ENCODE assay signal across 9 cellular contexts in genomic region chr1:198919667-198920398, GRCh38.
A peak's percentile ranks its signal among the peaks of the same experiment; 100 is the strongest.
DNase-seq lines count a peak whose midpoint lies in the region; ATAC-seq lines count a peak whose summit lies in the region.
"Had no signal": no experiment of that assay in that cellular context is flagged by ENCODE, and none has a peak within 500 bp of the region (broad histone marks: within the 10 kb centered on the region; RNA-seq: fewer than 3 reads in every experiment).

No MANE protein-coding gene starts in this region.

- H3K36me3 Mint-ChIP-seq in activated naive CD8-positive, alpha-beta T cell treated with anti-CD3 and anti-CD28 coated beads, Interleukin-2, amount 10 ng/mL, durations not matched to agents 7 days and 5 days = peaks cover 62% of the 10 kb centered on the region

- no peak for DNase-seq in activated naive CD8-positive, alpha-beta T cell treated with anti-CD3 and anti-CD28 coated beads, Interleukin-2, amount 10 ng/mL, durations not matched to agents 7 days and 5 days
- no peak for DNase-seq in SHP77 (lab: John Stamatoyannopoulos, UW)
- DNase-seq in mesenteric fat pad (ENCODE audit: low spot score) = no peak
- no peak for DNase-seq in NCI-H748 treated with DMSO at 0.1 percent for 48 hours (lab: John Stamatoyannopoulos, UW)
- no peak for DNase-seq in HUDEP-2 (lab: John Stamatoyannopoulos, UW; ENCODE audit: unreplicated experiment in 76 of 76)
- DNase-seq: DMS153 had no signal

- no peaks in the 10 kb centered on the region for H3K27me3 Mint-ChIP-seq in activated naive CD8-positive, alpha-beta T cell treated with anti-CD3 and anti-CD28 coated beads, Interleukin-2, amount 10 ng/mL, durations not matched to agents 7 days and 5 days

- no peaks in the 10 kb centered on the region for H3K9me3 Mint-ChIP-seq in activated naive CD8-positive, alpha-beta T cell treated with anti-CD3 and anti-CD28 coated beads, Interleukin-2, amount 10 ng/mL, durations not matched to agents 7 days and 5 days

- H3K27me3 ChIP-seq in BLaER1 treated with 17β-estradiol and CSF1 and Interleukin-3, amounts not matched to agents 10 nM and 100 nM = no peaks in the 10 kb centered on the region

- H3K4me1 ChIP-seq in BLaER1 treated with 17β-estradiol and CSF1 and Interleukin-3, amounts not matched to agents 10 nM and 100 nM = peaks cover 0 to 87% (median 17%) of the 10 kb centered on the region in 10 experiments; a peak in 13 of 20 replicates

- no peak overlapping the region for H3K9ac ChIP-seq in BLaER1 treated with 17β-estradiol and CSF1 and Interleukin-3, amounts not matched to agents 10 nM and 100 nM

- ATAC-seq in GM19328 (IDR thresholded peaks at IDR 0.05; ENCODE audit: unreplicated experiment) = peak; percentile 42
- ATAC-seq in HG03432 (IDR thresholded peaks at IDR 0.05; ENCODE audit: unreplicated experiment) = peak; percentile 55
- peak; percentile 73 for ATAC-seq in activated naive CD8-positive, alpha-beta T cell treated with anti-CD3 and anti-CD28 coated beads, Interleukin-2, amount 10 ng/mL, durations not matched to agents 7 days and 5 days (ENCODE audit: low read depth)

- peaks cover 65% of the 10 kb centered on the region for H3K4me1 Mint-ChIP-seq in activated naive CD8-positive, alpha-beta T cell treated with anti-CD3 and anti-CD28 coated beads, Interleukin-2, amount 10 ng/mL, durations not matched to agents 7 days and 5 days

- H4K20me1 ChIP-seq in BLaER1 treated with 17β-estradiol and CSF1 and Interleukin-3, amounts not matched to agents 10 nM and 100 nM = peaks cover 0 to 44% (median 0%) of the 10 kb centered on the region in 11 experiments; a peak in 7 of 22 replicates

- H3K36me3 ChIP-seq in BLaER1 treated with 17β-estradiol and CSF1 and Interleukin-3, amounts not matched to agents 10 nM and 100 nM = peaks cover 1 to 97% (median 72%) of the 10 kb centered on the region in 11 experiments

- peaks cover 0 to 72% (median 45%) of the 10 kb centered on the region in 11 experiments; a peak in 18 of 22 replicates for H3K9me3 ChIP-seq in BLaER1 treated with 17β-estradiol and CSF1 and Interleukin-3, amounts not matched to agents 10 nM and 100 nM (replicated peaks in 1 of 11)

- H3K4me2 ChIP-seq in BLaER1 treated with 17β-estradiol and CSF1 and Interleukin-3, amounts not matched to agents 10 nM and 100 nM = peak overlapping the region in 8 of 11 experiments; percentile 7 to 65 (median 40); a peak in 13 of 22 replicates

- H3K27ac ChIP-seq in BLaER1 treated with 17β-estradiol and CSF1 and Interleukin-3, amounts not matched to agents 10 nM and 100 nM = peak overlapping the region in 7 of 11 experiments; percentile 1 to 48 (median 11); a peak in 4 of 22 replicates

- POLR2A ChIA-PET in activated naive CD8-positive, alpha-beta T cell treated with anti-CD3 and anti-CD28 coated beads, Interleukin-2, amount 10 ng/mL, durations not matched to agents 7 days and 5 days (lab: Charles Lee) = interaction anchor here (1.5 to 2.0 kb wide), 2 partner anchors 13 to 17 kb away, joined by 4 to 7 read pairs; no protein-coding TSS in a partner anchor

- peak overlapping the region; percentile 74 for H3K4me3 Mint-ChIP-seq in activated naive CD8-positive, alpha-beta T cell treated with anti-CD3 and anti-CD28 coated beads, Interleukin-2, amount 10 ng/mL, durations not matched to agents 7 days and 5 days

- no peak overlapping the region for H3K4me3 ChIP-seq in BLaER1 treated with 17β-estradiol and CSF1 and Interleukin-3, amounts not matched to agents 10 nM and 100 nM

- peak overlapping the region; percentile 82 for H3K27ac Mint-ChIP-seq in activated naive CD8-positive, alpha-beta T cell treated with anti-CD3 and anti-CD28 coated beads, Interleukin-2, amount 10 ng/mL, durations not matched to agents 7 days and 5 days
